1 cellular context compared by ENCODE assay signal in the genomic region with DNA sequence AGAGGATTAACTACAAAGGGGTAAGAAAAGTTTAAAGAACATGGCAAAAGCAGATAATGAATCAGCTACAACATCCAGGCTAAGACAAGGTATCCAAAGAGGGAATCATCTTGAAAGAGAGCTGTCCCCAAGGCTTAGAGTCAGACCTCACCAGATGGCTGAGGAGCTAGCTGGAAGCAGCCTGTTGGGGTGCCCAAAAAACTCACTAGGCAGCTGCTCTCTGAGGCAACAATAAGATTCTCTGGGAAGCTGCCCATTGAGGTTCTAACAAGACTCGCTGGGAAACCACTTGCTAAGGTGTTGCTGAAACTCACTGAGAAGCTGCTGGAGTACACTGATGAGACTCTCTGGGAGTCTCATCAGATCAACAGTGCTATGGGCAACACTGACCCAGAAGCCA.
TF ChIP-seq lines count a peak whose summit lies in the region.

No MANE protein-coding gene starts in this region.

TF ChIP-seq in GM23338, 12 proteins besides CTCF, POLR2A, EP300 and RAD21 (continued from another document):
- TF ChIP-seq JUNB (IDR thresholded peaks at IDR 0.05; ENCODE audit: unreplicated experiment), result no peak
